1 cellular context compared by ENCODE assay signal in genomic region chr13:27383104-27383921, GRCh38.
TF ChIP-seq lines count a peak whose summit lies in the region.

No MANE protein-coding gene starts in this region.

TF ChIP-seq in HepG2, 621 proteins besides CTCF, POLR2A, EP300 and RAD21 (continues in another document):
- TF ChIP-seq TEF (CRISPR knock-in tag; IDR thresholded peaks at IDR 0.05), result no peak
- TF ChIP-seq ZSCAN5A (CRISPR knock-in tag; IDR thresholded peaks at IDR 0.05; ENCODE audit: borderline replicate concordance), result no peak
- no peak for TF ChIP-seq ZNF772 (CRISPR knock-in tag; IDR thresholded peaks at IDR 0.05)
- no peak for TF ChIP-seq HOXA5 (CRISPR knock-in tag; IDR thresholded peaks at IDR 0.05)
- peak; percentile 44; the same call in 1 of the 2 replicates for TF ChIP-seq HDAC1 (CRISPR knock-in tag; IDR thresholded peaks at IDR 0.05)
- TF ChIP-seq CSRNP1 (CRISPR knock-in tag; IDR thresholded peaks at IDR 0.05), result no peak
- TF ChIP-seq ZFY (CRISPR knock-in tag; IDR thresholded peaks at IDR 0.05), result peak; percentile 69
- no peak; the same call in 1 of the 2 replicates for TF ChIP-seq NR2F6 (IDR thresholded peaks at IDR 0.05)
- 0 out of 2 replicates have a peak, but pooled peaks have one; percentile 36 for TF ChIP-seq NR2F6 (CRISPR knock-in tag; IDR thresholded peaks at IDR 0.05)
- TF ChIP-seq ZBTB49 (CRISPR knock-in tag; IDR thresholded peaks at IDR 0.05; ENCODE audit: borderline replicate concordance), result no peak
- no peak for TF ChIP-seq CENPX (CRISPR knock-in tag; IDR thresholded peaks at IDR 0.05)
- TF ChIP-seq ZNF383 (CRISPR knock-in tag; IDR thresholded peaks at IDR 0.05; ENCODE audit: borderline replicate concordance), result no peak
- TF ChIP-seq MAX (IDR thresholded peaks at IDR 0.05), result peak; percentile 62
- TF ChIP-seq WIZ (CRISPR knock-in tag; IDR thresholded peaks at IDR 0.05), result 0 out of 2 replicates have a peak, but pooled peaks have one; percentile 83
- peak; percentile 48; the same call in 1 of the 2 replicates for TF ChIP-seq TCF7 (IDR thresholded peaks at IDR 0.05; ENCODE audit: low read depth)
- TF ChIP-seq HBP1 (CRISPR knock-in tag; IDR thresholded peaks at IDR 0.05; ENCODE audit: low read depth), result no peak
- TF ChIP-seq ZBTB20 (CRISPR knock-in tag; IDR thresholded peaks at IDR 0.05; ENCODE audit: borderline replicate concordance, low read depth), result 0 out of 2 replicates have a peak, but pooled peaks have one; percentile 38
- no peak for TF ChIP-seq AHDC1 (CRISPR knock-in tag; IDR thresholded peaks at IDR 0.05; ENCODE audit: borderline replicate concordance)
- TF ChIP-seq ISL2 (CRISPR knock-in tag; IDR thresholded peaks at IDR 0.05), result no peak
- TF ChIP-seq ZBTB25 (CRISPR knock-in tag; IDR thresholded peaks at IDR 0.05), result no peak
- TF ChIP-seq ZBTB21 (CRISPR knock-in tag; IDR thresholded peaks at IDR 0.05), result no peak
- TF ChIP-seq ZNF275 (CRISPR knock-in tag; IDR thresholded peaks at IDR 0.05; ENCODE audit: borderline replicate concordance), result no peak
- no peak for TF ChIP-seq ZNF589 (CRISPR knock-in tag; conservative IDR thresholded peaks at IDR 0.05)
- peak; percentile 21 for TF ChIP-seq ZNF883 (CRISPR knock-in tag; IDR thresholded peaks at IDR 0.05; ENCODE audit: not compliant biosample characterization)
- TF ChIP-seq ARID3A (IDR thresholded peaks at IDR 0.05; ENCODE audit: low read depth, low read length), result no peak
- TF ChIP-seq ZNF138 (CRISPR knock-in tag; IDR thresholded peaks at IDR 0.05; ENCODE audit: low read depth), result no peak
- TF ChIP-seq BRF2 (CRISPR knock-in tag; IDR thresholded peaks at IDR 0.05), result no peak
- TF ChIP-seq ZNF367 (CRISPR knock-in tag; IDR thresholded peaks at IDR 0.05; ENCODE audit: borderline replicate concordance), result no peak
- TF ChIP-seq ZSCAN21 (CRISPR knock-in tag; IDR thresholded peaks at IDR 0.05; ENCODE audit: borderline replicate concordance), result no peak; the same call in 1 of the 2 replicates
- TF ChIP-seq ZNF607 (CRISPR knock-in tag; IDR thresholded peaks at IDR 0.05; ENCODE audit: borderline replicate concordance), result 0 out of 2 replicates have a peak, but pooled peaks have one; percentile 12
- no peak for TF ChIP-seq ZNF484 (CRISPR knock-in tag; IDR thresholded peaks at IDR 0.05; ENCODE audit: borderline replicate concordance, low read depth)
- no peak for TF ChIP-seq ATF5 (CRISPR knock-in tag; IDR thresholded peaks at IDR 0.05; ENCODE audit: low read depth)
- no peak for TF ChIP-seq ZBTB8A (CRISPR knock-in tag; IDR thresholded peaks at IDR 0.05; ENCODE audit: borderline replicate concordance, low read depth)
- no peak for TF ChIP-seq HNRNPH1 (optimal IDR thresholded peaks at IDR 0.05; ENCODE audit: low read depth, low read length)
- TF ChIP-seq ZNF780A (CRISPR knock-in tag; IDR thresholded peaks at IDR 0.05), result no peak
- no peak for TF ChIP-seq MNT (IDR thresholded peaks at IDR 0.05)
